In the genomic region with DNA sequence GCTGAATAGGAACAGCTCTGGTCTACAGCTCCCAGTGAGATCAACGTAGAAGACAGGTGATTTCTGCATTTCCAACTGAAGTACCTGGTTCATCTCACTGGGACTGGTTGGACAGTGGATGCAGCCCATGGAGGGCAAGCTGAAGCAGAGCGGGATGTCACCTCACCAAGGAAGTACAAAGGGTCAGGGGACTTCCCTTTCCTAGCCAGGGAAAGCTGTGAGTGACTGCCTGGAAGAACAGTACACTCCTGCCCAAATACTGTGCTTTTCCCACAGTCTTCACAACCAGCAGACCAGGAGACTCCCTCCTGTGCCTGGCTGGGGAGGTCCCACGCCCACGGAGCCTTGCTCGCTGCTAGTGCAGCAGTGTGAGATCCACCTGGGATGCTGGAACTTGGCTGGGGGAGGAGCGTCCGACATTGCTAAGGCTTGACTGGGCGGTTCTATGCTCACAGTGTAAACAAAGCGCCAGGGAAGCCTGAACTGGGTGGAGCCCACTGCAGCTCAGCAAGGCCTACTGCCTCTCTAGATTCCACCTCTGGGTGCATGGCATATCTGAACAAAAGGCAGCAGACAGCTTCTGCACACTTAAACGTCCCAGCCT, we compare ENCODE assay signal across 1 cellular context.
TF ChIP-seq lines count a peak whose summit lies in the region.

No MANE protein-coding gene starts in this region.

TF ChIP-seq in SK-N-SH, 30 proteins besides CTCF, POLR2A, EP300 and RAD21 (continued from another document):
- no peak for TF ChIP-seq FOXM1 (IDR thresholded peaks at IDR 0.05; ENCODE audit: low read depth)
- TF ChIP-seq, protein P1, sequence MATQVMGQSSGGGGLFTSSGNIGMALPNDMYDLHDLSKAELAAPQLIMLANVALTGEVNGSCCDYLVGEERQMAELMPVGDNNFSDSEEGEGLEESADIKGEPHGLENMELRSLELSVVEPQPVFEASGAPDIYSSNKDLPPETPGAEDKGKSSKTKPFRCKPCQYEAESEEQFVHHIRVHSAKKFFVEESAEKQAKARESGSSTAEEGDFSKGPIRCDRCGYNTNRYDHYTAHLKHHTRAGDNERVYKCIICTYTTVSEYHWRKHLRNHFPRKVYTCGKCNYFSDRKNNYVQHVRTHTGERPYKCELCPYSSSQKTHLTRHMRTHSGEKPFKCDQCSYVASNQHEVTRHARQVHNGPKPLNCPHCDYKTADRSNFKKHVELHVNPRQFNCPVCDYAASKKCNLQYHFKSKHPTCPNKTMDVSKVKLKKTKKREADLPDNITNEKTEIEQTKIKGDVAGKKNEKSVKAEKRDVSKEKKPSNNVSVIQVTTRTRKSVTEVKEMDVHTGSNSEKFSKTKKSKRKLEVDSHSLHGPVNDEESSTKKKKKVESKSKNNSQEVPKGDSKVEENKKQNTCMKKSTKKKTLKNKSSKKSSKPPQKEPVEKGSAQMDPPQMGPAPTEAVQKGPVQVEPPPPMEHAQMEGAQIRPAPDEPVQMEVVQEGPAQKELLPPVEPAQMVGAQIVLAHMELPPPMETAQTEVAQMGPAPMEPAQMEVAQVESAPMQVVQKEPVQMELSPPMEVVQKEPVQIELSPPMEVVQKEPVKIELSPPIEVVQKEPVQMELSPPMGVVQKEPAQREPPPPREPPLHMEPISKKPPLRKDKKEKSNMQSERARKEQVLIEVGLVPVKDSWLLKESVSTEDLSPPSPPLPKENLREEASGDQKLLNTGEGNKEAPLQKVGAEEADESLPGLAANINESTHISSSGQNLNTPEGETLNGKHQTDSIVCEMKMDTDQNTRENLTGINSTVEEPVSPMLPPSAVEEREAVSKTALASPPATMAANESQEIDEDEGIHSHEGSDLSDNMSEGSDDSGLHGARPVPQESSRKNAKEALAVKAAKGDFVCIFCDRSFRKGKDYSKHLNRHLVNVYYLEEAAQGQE (IDR thresholded peaks at IDR 0.05; ENCODE audit: low read depth, low read length), result no peak
- TF ChIP-seq ELF1 (IDR thresholded peaks at IDR 0.05), result no peak
